In genomic region chr3:58168498-58168897, GRCh38 we compare ENCODE assay signal across 15 cellular contexts. TPM values are rescaled to one million over a fixed set of nuclear protein-coding genes. Genes with fewer than 3 reads are reported as not detected.
A peak's percentile ranks its signal among the peaks of the same experiment; 100 is the strongest.
DNase-seq lines count a peak whose midpoint lies in the region; ATAC-seq and TF ChIP-seq lines count a peak whose summit lies in the region.
"Had no signal": no experiment of that assay in that cellular context is flagged by ENCODE, and none has a peak within 500 bp of the region (broad histone marks: within the 10 kb centered on the region; RNA-seq: fewer than 3 reads in every experiment).

No MANE protein-coding gene starts in this region.

- H4K91ac ChIP-seq in neuronal stem cell (ENCODE audit: low read depth, low read length, poor library complexity): no peak overlapping the region

- H2AFZ ChIP-seq in neuronal stem cell (ENCODE audit: low read length): no peak overlapping the region

- H4K8ac ChIP-seq in neuronal stem cell (ENCODE audit: low read depth, low read length): no peak overlapping the region

- no peak overlapping the region for H2BK120ac ChIP-seq in neuronal stem cell (ENCODE audit: low read depth, low read length)

- ATAC-seq in left cardiac atrium (no peak), GM18868 (IDR thresholded peaks at IDR 0.05; ENCODE audit: unreplicated experiment) (no peak)

- H3K18ac ChIP-seq in neuronal stem cell (ENCODE audit: low read length): no peak overlapping the region

- H2BK5ac ChIP-seq in neuronal stem cell (ENCODE audit: low read length): peak overlapping the region; percentile 76

- H3K4me2 ChIP-seq in neuronal stem cell (ENCODE audit: insufficient read depth, low read length, poor library complexity, severe bottlenecking): no peak overlapping the region

- no peak overlapping the region for H3K14ac ChIP-seq in neuronal stem cell (ENCODE audit: low read length)

- H2AK5ac ChIP-seq in neuronal stem cell (ENCODE audit: low read depth, low read length): no peak overlapping the region

- H2BK12ac ChIP-seq in neuronal stem cell (ENCODE audit: low read length): no peak overlapping the region

- no peak overlapping the region for H3K4me3 ChIP-seq in left ventricle myocardium inferior
- no peak overlapping the region for H3K4me3 ChIP-seq in esophagus squamous epithelium
- H3K4me3 ChIP-seq in neuronal stem cell (ENCODE audit: low read length in 2 of 2): no peak overlapping the region
- no peak overlapping the region for H3K4me3 ChIP-seq in MG63

- peaks cover 39% of the 10 kb centered on the region for H3K36me3 ChIP-seq in left ventricle myocardium inferior
- peaks cover 0 to 81% (median 14%) of the 10 kb centered on the region in 3 donors for H3K36me3 ChIP-seq in esophagus squamous epithelium
- H3K36me3 ChIP-seq in neuronal stem cell (replicated peaks in 1 of 2; ENCODE audit: control insufficient read depth in 2 of 2, insufficient read depth in 2 of 2, low read length in 2 of 2): peaks cover 4 to 14% of the 10 kb centered on the region in 2 donors
- H3K36me3 ChIP-seq in MG63: peaks cover 53% of the 10 kb centered on the region

- intact Hi-C loops in left ventricle myocardium inferior (cut with micrococcal nuclease) (no loop called here), left cardiac atrium (cut with DNase I) (no loop called here), esophagus squamous epithelium (cut with DNase I) (no loop called here)

- H3K4me1 ChIP-seq in left ventricle myocardium inferior (peaks cover 53% of the 10 kb centered on the region), esophagus squamous epithelium (peaks cover 0 to 40% (median 15%) of the 10 kb centered on the region in 3 donors), neuronal stem cell (ENCODE audit: control insufficient read depth in 2 of 2, insufficient read depth in 1 of 2, low read depth in 1 of 2, low read length in 2 of 2) (peaks cover 0 to 24% of the 10 kb centered on the region in 2 donors)

- TF ChIP-seq POLR2A in esophagus squamous epithelium (IDR thresholded peaks at IDR 0.05): no peak

- H3K27me3 ChIP-seq in left ventricle myocardium inferior (ENCODE audit: low read depth) (no peaks in the 10 kb centered on the region), esophagus squamous epithelium (no peaks in the 10 kb centered on the region), neuronal stem cell (ENCODE audit: control insufficient read depth in 3 of 3, insufficient read depth in 3 of 3, low read depth in 1 of 3, low read length in 3 of 3) (no peaks in the 10 kb centered on the region), MG63 (no peaks in the 10 kb centered on the region)

- H3K23ac ChIP-seq in neuronal stem cell (ENCODE audit: low read depth, low read length, poor library complexity): no peak overlapping the region

- H3K79me1 ChIP-seq in neuronal stem cell (ENCODE audit: low read depth, low read length): no peaks in the 10 kb centered on the region

- H3K27ac ChIP-seq in left ventricle myocardium inferior (replicated peaks) (peak overlapping the region; percentile 88), esophagus squamous epithelium (peak overlapping the region in 3 of 4 donors; percentile 42 to 76 (median 43)), neuronal stem cell (replicated peaks; ENCODE audit: low read length) (no peak overlapping the region)

- TF ChIP-seq CTCF in left ventricle myocardium inferior (IDR thresholded peaks at IDR 0.05; ENCODE audit: borderline replicate concordance) (no peak), esophagus squamous epithelium (IDR thresholded peaks at IDR 0.05) (no peak)

- H2BK15ac ChIP-seq in neuronal stem cell (ENCODE audit: low read length): no peak overlapping the region

- no peak overlapping the region for H3K4ac ChIP-seq in neuronal stem cell (ENCODE audit: low read length)

- no peak overlapping the region for H3K9ac ChIP-seq in neuronal stem cell (ENCODE audit: low read depth, low read length, poor library complexity)

- no peak for DNase-seq in left ventricle myocardium inferior
- DNase-seq in left cardiac atrium: no peak
- no peak for DNase-seq in esophagus squamous epithelium (lab: John Stamatoyannopoulos, UW)
- DNase-seq in neuronal stem cell (ENCODE audit: low spot score): no peak
- no peak for DNase-seq in MG63
- DNase-seq in NCI-H1930 (lab: John Stamatoyannopoulos, UW): no peak
- no peak for DNase-seq in SK-N-DZ (ENCODE audit: low spot score)
- DNase-seq: COR-L47, Kasumi-1, NCI-H2029 treated with DMSO at 0.1 percent for 48 hours, NCI-H510A treated with DMSO at 0.1 percent for 48 hours had no signal

- 81 to 90% methylated on average over 5 to 7 of the region's 7 CpGs for WGBS in esophagus squamous epithelium, 2 donors
- WGBS in neuronal stem cell (ENCODE audit: extremely low coverage in 2 of 2, insufficient read length in 2 of 2, insufficient replicate concordance in 1 of 2), 2 donors: no CpG with 5 or more reads among the region's 7 CpGs

- H3K9me3 ChIP-seq in left ventricle myocardium inferior (replicated peaks) (no peaks in the 10 kb centered on the region), esophagus squamous epithelium (no peaks in the 10 kb centered on the region), neuronal stem cell (replicated peaks in 1 of 2; ENCODE audit: control insufficient read depth in 2 of 2, insufficient read depth in 1 of 2, low read depth in 1 of 2, low read length in 2 of 2) (no peaks in the 10 kb centered on the region), MG63 (no peaks in the 10 kb centered on the region)

RNA-seq across cellular contexts. Expression of gene DNASE1L3, which starts 42.3 kb away (rescaled TPM):
- total RNA-seq in left ventricle myocardium inferior: 4.5 TPM
- total RNA-seq in left cardiac atrium: 1 to 10 TPM; 1.4 to 3.4 TPM
- 10 to 100 TPM in 3 of 4 donors, 1 to 10 TPM in 1; 8.3 to 15.3 (median 11.9) TPM for total RNA-seq in esophagus squamous epithelium
- not detected for polyA plus RNA-seq in neuronal stem cell (2013, experiment 1 of 2)
- polyA plus RNA-seq in neuronal stem cell (2013, experiment 2 of 2): not detected
- total RNA-seq in MG63 (2014; rRNA removed; shearing (Covaris generic); ENCODE audit: low replicate concordance): not detected in 2 replicates
- polyA plus RNA-seq in SK-N-DZ (2014; cell fraction: cytosol; rRNA removed): not detected in 2 replicates
- polyA plus RNA-seq in SK-N-DZ (2014; cell fraction: nucleus; rRNA removed): 1.4 TPM in 1 of 2 replicates, not detected in the other
- total RNA-seq: A172, IMR-90 had no signal
- polyA plus RNA-seq: CD14-positive monocyte, IMR-90 had no signal
